In genomic region chr17:44775838-44776621, GRCh38 we compare ENCODE assay signal across 8 cellular contexts. TPM values are rescaled to one million over a fixed set of nuclear protein-coding genes. Genes with fewer than 3 reads are reported as not detected.
A peak's percentile ranks its signal among the peaks of the same experiment; 100 is the strongest.
DNase-seq lines count a peak whose midpoint lies in the region; ATAC-seq, FAIRE-seq and TF ChIP-seq lines count a peak whose summit lies in the region.

No MANE protein-coding gene starts in this region.

- no peaks in the 10 kb centered on the region for H3K9me3 Mint-ChIP-seq in activated naive CD4-positive, alpha-beta T cell treated with anti-CD3 and anti-CD28 coated beads for 36 hours

- CTCF ChIA-PET in activated naive CD4-positive, alpha-beta T cell treated with anti-CD3 and anti-CD28 coated beads for 36 hours (lab: Charles Lee), result interaction anchor here (0.6 to 11.2 kb wide), 15 partner anchors 13 to 1179 kb away, joined by 3 to 147 read pairs (median 4); no protein-coding TSS in a partner anchor
- CTCF ChIA-PET in GM12878 (lab: Yijun Ruan, JAX), result interaction anchor here (0.6 to 12.1 kb wide), 20 partner anchors 11 to 376 kb away, joined by 3 to 175 read pairs (median 4); partner anchors contain the start of genes ACBD4 and PLCD3

- SMC1A ChIA-PET in GM12878 (lab: Charles Lee; ENCODE audit: uncharacterized antibody, unreplicated experiment), result interaction anchor here (1.0 to 3.3 kb wide), 5 partner anchors 59 to 359 kb away, joined by 3 to 19 read pairs (median 5); partner anchors contain the start of gene ACBD4

- no peak for TF ChIP-seq POLR2A in GM12878 (IDR thresholded peaks at IDR 0.05; ENCODE audit: low read depth, low read length)

- intact Hi-C loops in activated naive CD4-positive, alpha-beta T cell treated with anti-CD3 and anti-CD28 coated beads for 36 hours (cut with micrococcal nuclease), result loop anchor here (1.0 to 10.0 kb wide), 10 partner anchors 53 to 419 kb away; partner anchors contain the start of genes ACBD4, CCDC43, EFTUD2 and HEXIM2
- intact Hi-C loops in GM12878 (cut with micrococcal nuclease; ENCODE audit: unreplicated experiment), result loop anchor here (1.0 to 10.0 kb wide), 4 partner anchors 89 to 357 kb away; partner anchors contain the start of gene PLCD3

- H3K4me3 ChIP-seq in LNCaP clone FGC (ENCODE audit: low read depth, low read length) (peak overlapping the region; percentile 76), GM12878 (peak overlapping the region; percentile 76; the same call in 1 of the 2 replicates), stomach smooth muscle (ENCODE audit: low read length in 2 of 2) (peak overlapping the region; percentile 68 to 79)

- 17% methylated on average over 31 of the region's 43 CpGs for WGBS in GM12878 (ENCODE audit: insufficient coverage, insufficient replicate concordance, low lambda C conversion rate, missing lambda C conversion rate)

- no peak for TF ChIP-seq RAD21 in GM12878 (IDR thresholded peaks at IDR 0.05; ENCODE audit: insufficient read depth, low read depth, low read length)

- no peaks in the 10 kb centered on the region for H3K36me3 ChIP-seq in GM12878 (ENCODE audit: control insufficient read depth in 2 of 2, insufficient read depth in 2 of 2, low read length in 1 of 2)
- H3K36me3 ChIP-seq in stomach smooth muscle (ENCODE audit: control insufficient read depth in 2 of 2, insufficient read depth in 2 of 2, low read length in 2 of 2), result no peaks in the 10 kb centered on the region

- H4K20me1 ChIP-seq in GM12878 (ENCODE audit: control insufficient read depth, insufficient read depth), result no peaks in the 10 kb centered on the region; the same call in 1 of the 2 replicates

- peaks cover 6% of the 10 kb centered on the region; the same call in 1 of the 2 replicates for H3K4me1 ChIP-seq in GM12878 (ENCODE audit: control insufficient read depth, insufficient read depth, low read length)
- H3K4me1 ChIP-seq in stomach smooth muscle (ENCODE audit: control insufficient read depth, insufficient read depth, low read length), result peaks cover 32% of the 10 kb centered on the region

- POLR2A ChIA-PET in GM12878 (lab: Charles Lee), result interaction anchor here (0.7 kb wide), 2 partner anchors 179 to 375 kb away, joined by 3 to 7 read pairs; no protein-coding TSS in a partner anchor

- no peak overlapping the region for H3K27ac Mint-ChIP-seq in activated naive CD4-positive, alpha-beta T cell treated with anti-CD3 and anti-CD28 coated beads for 36 hours

- no peaks in the 10 kb centered on the region for H3K79me2 ChIP-seq in GM12878 (ENCODE audit: control insufficient read depth, insufficient read depth, low read length)

- no peaks in the 10 kb centered on the region for H3K9me3 ChIP-seq in GM12878 (replicated peaks; ENCODE audit: control insufficient read depth, insufficient read depth, low read length)
- H3K9me3 ChIP-seq in stomach smooth muscle (ENCODE audit: control insufficient read depth in 2 of 2, low read length in 2 of 2), result no peaks in the 10 kb centered on the region

- H3K27ac ChIP-seq in GM12878 (ENCODE audit: control insufficient read depth, insufficient read depth) (no peak overlapping the region), stomach smooth muscle (ENCODE audit: low read length) (peak overlapping the region; percentile 18)

- BruUV-seq in GM12878 (replicated peaks; lab: Mats Ljungman, UMichigan), result no TSS peak

- peak; percentile 21 for ATAC-seq in GM12878

- peaks cover 4% of the 10 kb centered on the region for H3K27me3 Mint-ChIP-seq in activated naive CD4-positive, alpha-beta T cell treated with anti-CD3 and anti-CD28 coated beads for 36 hours (ENCODE audit: low read depth)

- in situ Hi-C loops in GM12878 (cut with MboI), result loop anchor here (10.0 kb wide), 1 partner anchor 349 kb away; no protein-coding TSS in a partner anchor

- H3K27me3 ChIP-seq in GM12878 (replicated peaks in 1 of 2; ENCODE audit: control insufficient read depth in 2 of 2, insufficient read depth in 2 of 2, low read length in 1 of 2) (no peaks in the 10 kb centered on the region; a peak in 1 of 4 replicates), stomach smooth muscle (ENCODE audit: control insufficient read depth in 1 of 2, insufficient read depth in 2 of 2, low read length in 2 of 2) (peaks cover 6 to 13% of the 10 kb centered on the region in 2 donors)

- no peak for FAIRE-seq in GM12878 (lab: Jason Lieb, UNC)

- no peak for DNase-seq in activated naive CD4-positive, alpha-beta T cell treated with anti-CD3 and anti-CD28 coated beads for 36 hours
- DNase-seq in activated naive CD4-positive, alpha-beta T cell treated with anti-CD3 and anti-CD28 coated beads, Interleukin-2, amount 50 U/mL, for 16 hours, result no peak
- DNase-seq in LNCaP clone FGC (ENCODE audit: low read depth), result no peak
- no peak for DNase-seq in GM12878 (ENCODE audit: low read depth, low spot score)
- DNase-seq in left kidney (ENCODE audit: low read depth, low spot score), result peak; percentile 100
- no peak for DNase-seq in SIG-M5 treated with dmso at 0.1 percent for 504 hours (lab: John Stamatoyannopoulos, UW; ENCODE audit: unreplicated experiment)
- DNase-seq in GM19238 (ENCODE audit: insufficient read length, low spot score), result no peak

- TF ChIP-seq EP300 in GM12878 (IDR thresholded peaks at IDR 0.05; ENCODE audit: borderline replicate concordance in 1 of 2, control insufficient read depth in 1 of 2, low read depth in 2 of 2, low read length in 2 of 2), result no peak

- H2AFZ ChIP-seq in GM12878 (ENCODE audit: control insufficient read depth, low read depth, low read length), result peak overlapping the region; percentile 73

- H3K36me3 Mint-ChIP-seq in activated naive CD4-positive, alpha-beta T cell treated with anti-CD3 and anti-CD28 coated beads for 36 hours (ENCODE audit: low read depth), result no peaks in the 10 kb centered on the region

- RAD21 ChIA-PET in GM12878 (lab: Charles Lee; ENCODE audit: unreplicated experiment), result interaction anchor here (0.6 to 1.0 kb wide), 14 partner anchors 88 to 554 kb away, joined by 3 to 8 read pairs (median 3); partner anchors contain the start of gene ACBD4

- TF ChIP-seq CTCF in LNCaP clone FGC (IDR thresholded peaks at IDR 0.05; ENCODE audit: control insufficient read depth, extremely low read depth, insufficient read depth) (no peak), GM12878 (IDR thresholded peaks at IDR 0.05 in 2 of 3, conservative IDR thresholded peaks at IDR 0.05 in 1 of 3; ENCODE audit: control insufficient read depth in 2 of 3, extremely low read depth in 1 of 3, insufficient read depth in 1 of 3, low read depth in 3 of 3, low read length in 3 of 3) (no peak)

- no peak overlapping the region for H3K9ac ChIP-seq in GM12878 (ENCODE audit: control insufficient read depth, insufficient read depth, low read length)
- H3K9ac ChIP-seq in stomach smooth muscle (ENCODE audit: low read length in 2 of 2), result peak overlapping the region; percentile 68 to 73

- peak overlapping the region; percentile 56 for H3K4me2 ChIP-seq in GM12878 (ENCODE audit: control insufficient read depth, insufficient read depth)

- H3K4me1 Mint-ChIP-seq in activated naive CD4-positive, alpha-beta T cell treated with anti-CD3 and anti-CD28 coated beads for 36 hours (ENCODE audit: low read depth), result peaks cover 2% of the 10 kb centered on the region

- peak overlapping the region; percentile 83 for H3K4me3 Mint-ChIP-seq in activated naive CD4-positive, alpha-beta T cell treated with anti-CD3 and anti-CD28 coated beads for 36 hours

TF ChIP-seq in GM12878, 131 proteins besides CTCF, POLR2A, EP300 and RAD21 (continues in another document):
- TF ChIP-seq EGR1 (IDR thresholded peaks at IDR 0.05; ENCODE audit: borderline replicate concordance in 1 of 2, low read depth in 2 of 2, low read length in 2 of 2) (no peak), JUNB (IDR thresholded peaks at IDR 0.05) (no peak), MEF2B (IDR thresholded peaks at IDR 0.05; ENCODE audit: partially characterized antibody, poor library complexity, severe bottlenecking) (no peak), SMC3 (IDR thresholded peaks at IDR 0.05; ENCODE audit: borderline replicate concordance, low read length) (no peak)

RNA-seq across cellular contexts. Expression of gene ADAM11, which starts 17.2 kb away (rescaled TPM):
- under 1 TPM; 0.17 to 0.57 TPM for total RNA-seq in activated naive CD4-positive, alpha-beta T cell treated with anti-CD3 and anti-CD28 coated beads for 36 hours
- total RNA-seq in GM12878 (2013; cell fraction: nucleolus; rRNA removed), result 1.9 and 2.7 TPM in 2 replicates
- not detected in 2 replicates for total RNA-seq in GM12878 (2014; rRNA removed)
- 0.04 and 0.05 TPM in 2 replicates for total RNA-seq in GM12878 (2014; rRNA removed; fragmentation: Illumina TruSeq; extraction: Trizol)
- 0.13 and 0.26 TPM in 2 replicates for total RNA-seq in GM12878 (2021)
- 0.05 TPM for polyA plus RNA-seq in GM12878 (2011; ENCODE audit: low read depth)
- polyA plus RNA-seq in GM12878 (2011; rRNA removed), result 0.26 and 0.35 TPM in 2 replicates
- polyA plus RNA-seq in GM12878 (2011; cell fraction: cytosol; rRNA removed), result 0.10 and 0.18 TPM in 2 replicates
- 4.2 and 5.7 TPM in 2 replicates for polyA plus RNA-seq in GM12878 (2011; cell fraction: nucleus; rRNA removed)
- 0.12 and 0.46 TPM in 2 replicates for polyA plus RNA-seq in GM12878 (2012)
- polyA plus RNA-seq in GM12878 (2014; fragmentation: Illumina TruSeq; extraction: Trizol), result 0.03 TPM in 1 of 2 replicates, not detected in the other
- polyA plus RNA-seq in GM12878 (2014; fragmentation: Nextera tagmentation; extraction: Ambion mirVana), result not detected
- 0.03 and 0.37 TPM in 2 replicates for polyA plus RNA-seq in GM12878 (2014; rRNA removed)
- polyA plus RNA-seq in GM12878 (2016; fragmentation: Nextera tagmentation; extraction: Ambion mirVana), result under 1 TPM; 0.03 to 0.06 TPM
- polyA minus RNA-seq in GM12878 (2011; rRNA and poly(A)+ RNA removed), result 0.36 and 0.44 TPM in 2 replicates
- polyA minus RNA-seq in GM12878 (2011; cell fraction: cytosol; rRNA and poly(A)+ RNA removed), result not detected in 2 replicates
- polyA minus RNA-seq in GM12878 (2011; cell fraction: nucleus; rRNA and poly(A)+ RNA removed), result 0.60 and 0.67 TPM in 2 replicates

RNA-seq across cellular contexts. Expression of gene GJC1, which starts 54.1 kb away (rescaled TPM):
- 1 to 10 TPM; 2.5 TPM for total RNA-seq in activated naive CD4-positive, alpha-beta T cell treated with anti-CD3 and anti-CD28 coated beads for 36 hours
- 0.61 and 0.77 TPM in 2 replicates for total RNA-seq in GM12878 (2013; cell fraction: nucleolus; rRNA removed)
- total RNA-seq in GM12878 (2014; rRNA removed) (0.76 and 0.79 TPM in 2 replicates), GM12878 (2014; rRNA removed; fragmentation: Illumina TruSeq; extraction: Trizol) (0.67 and 0.83 TPM in 2 replicates), GM12878 (2021) (2.5 and 2.7 TPM in 2 replicates)
- polyA plus RNA-seq in GM12878 (2011; ENCODE audit: low read depth), result 1.1 TPM
- polyA plus RNA-seq in GM12878 (2011; rRNA removed) (3.0 and 3.4 TPM in 2 replicates), GM12878 (2014; fragmentation: Illumina TruSeq; extraction: Trizol) (1.0 and 1.1 TPM in 2 replicates), GM12878 (2014; fragmentation: Nextera tagmentation; extraction: Ambion mirVana) (under 1 TPM; 0.37 to 0.69 TPM), GM12878 (2014; rRNA removed) (1.1 and 1.4 TPM in 2 replicates), GM12878 (2016; fragmentation: Nextera tagmentation; extraction: Ambion mirVana) (1 to 10 TPM in 1 of 2 experiments, under 1 TPM in 1; 0.72 to 1.0 TPM)
- 1.6 and 1.8 TPM in 2 replicates for polyA plus RNA-seq in GM12878 (2011; cell fraction: cytosol; rRNA removed)
- polyA plus RNA-seq in GM12878 (2011; cell fraction: nucleus; rRNA removed), result 1.2 and 1.4 TPM in 2 replicates
- polyA plus RNA-seq in GM12878 (2012), result 1.4 and 1.8 TPM in 2 replicates
- 4.5 and 9.8 TPM in 2 replicates for polyA minus RNA-seq in GM12878 (2011; rRNA and poly(A)+ RNA removed)
- 1.2 and 1.4 TPM in 2 replicates for polyA minus RNA-seq in GM12878 (2011; cell fraction: cytosol; rRNA and poly(A)+ RNA removed)
- 0.85 and 1.1 TPM in 2 replicates for polyA minus RNA-seq in GM12878 (2011; cell fraction: nucleus; rRNA and poly(A)+ RNA removed)
